Comparison of ENCODE assay signal across 11 cellular contexts in genomic region chr1:96234299-96234698, GRCh38.
DNase-seq lines count a peak whose midpoint lies in the region; ATAC-seq, FAIRE-seq and TF ChIP-seq lines count a peak whose summit lies in the region.
"Had no signal": no experiment of that assay in that cellular context is flagged by ENCODE, and none has a peak within 500 bp of the region (broad histone marks: within the 10 kb centered on the region; RNA-seq: fewer than 3 reads in every experiment).

No MANE protein-coding gene starts in this region.

- DNase-seq in NCI-H82 (lab: John Stamatoyannopoulos, UW) = peak; percentile 5
- no peak for DNase-seq in NCI-H82 treated with DMSO at 0.1 percent for 48 hours (lab: John Stamatoyannopoulos, UW; ENCODE audit: unreplicated experiment)
- peak; percentile 10 for DNase-seq in RWPE1 (ENCODE audit: low spot score)
- DNase-seq in left cardiac atrium = peak; percentile 38
- peak; percentile 54 for DNase-seq in urothelium cell line (ENCODE audit: low spot score)
- DNase-seq in stimulated activated CD8-positive, alpha-beta memory T cell treated with anti-CD3 and anti-CD28 coated beads, Interleukin-4, amount 100 ng/mL, for 48 hours = no peak
- no peak for DNase-seq in stimulated activated CD4-positive, alpha-beta T cell treated with anti-CD3 and anti-CD28 coated beads, Interleukin-4, amount 100 ng/mL, for 24 hours
- DNase-seq: activated T-cell treated with anti-CD3 and anti-CD28 coated beads, Interleukin-2, amount 50 U/mL, for 1 hour; RPMI8226 had no signal

- POLR2A ChIA-PET in RWPE1 (lab: Yijun Ruan, JAX; ENCODE audit: low non-redundant PET) = no interaction called here

- no peak overlapping the region for H3K27ac ChIP-seq in RWPE1
- H3K27ac ChIP-seq: neutrophil had no signal

- intact Hi-C loops in left cardiac atrium (cut with DNase I) = no loop called here

- no peak for FAIRE-seq in urothelium cell line (lab: Jason Lieb, UNC)

- CTCF ChIA-PET in RWPE1 (lab: Yijun Ruan, JAX) = no interaction called here

- peak; percentile 30 to 82 for ATAC-seq in left cardiac atrium
- ATAC-seq in GM18519 (IDR thresholded peaks at IDR 0.05; ENCODE audit: low FRiP score, unreplicated experiment) = no peak

- no peak for TF ChIP-seq CTCF in RWPE1 (conservative IDR thresholded peaks at IDR 0.05; ENCODE audit: low read depth)

Comparison
In these comparisons a context has a peak if more than half of its experiments do, and no peak if none do; other contexts are left out.
1. DNase-seq: peak in NCI-H82 (single experiment), RWPE1 (single experiment), left cardiac atrium (single experiment) and urothelium cell line (single experiment); none in NCI-H82 treated with DMSO at 0.1 percent for 48 hours (single experiment), stimulated activated CD8-positive, alpha-beta memory T cell treated with anti-CD3 and anti-CD28 coated beads, Interleukin-4, amount 100 ng/mL, for 48 hours (single experiment) and stimulated activated CD4-positive, alpha-beta T cell treated with anti-CD3 and anti-CD28 coated beads, Interleukin-4, amount 100 ng/mL, for 24 hours (single experiment).